In the genomic region with DNA sequence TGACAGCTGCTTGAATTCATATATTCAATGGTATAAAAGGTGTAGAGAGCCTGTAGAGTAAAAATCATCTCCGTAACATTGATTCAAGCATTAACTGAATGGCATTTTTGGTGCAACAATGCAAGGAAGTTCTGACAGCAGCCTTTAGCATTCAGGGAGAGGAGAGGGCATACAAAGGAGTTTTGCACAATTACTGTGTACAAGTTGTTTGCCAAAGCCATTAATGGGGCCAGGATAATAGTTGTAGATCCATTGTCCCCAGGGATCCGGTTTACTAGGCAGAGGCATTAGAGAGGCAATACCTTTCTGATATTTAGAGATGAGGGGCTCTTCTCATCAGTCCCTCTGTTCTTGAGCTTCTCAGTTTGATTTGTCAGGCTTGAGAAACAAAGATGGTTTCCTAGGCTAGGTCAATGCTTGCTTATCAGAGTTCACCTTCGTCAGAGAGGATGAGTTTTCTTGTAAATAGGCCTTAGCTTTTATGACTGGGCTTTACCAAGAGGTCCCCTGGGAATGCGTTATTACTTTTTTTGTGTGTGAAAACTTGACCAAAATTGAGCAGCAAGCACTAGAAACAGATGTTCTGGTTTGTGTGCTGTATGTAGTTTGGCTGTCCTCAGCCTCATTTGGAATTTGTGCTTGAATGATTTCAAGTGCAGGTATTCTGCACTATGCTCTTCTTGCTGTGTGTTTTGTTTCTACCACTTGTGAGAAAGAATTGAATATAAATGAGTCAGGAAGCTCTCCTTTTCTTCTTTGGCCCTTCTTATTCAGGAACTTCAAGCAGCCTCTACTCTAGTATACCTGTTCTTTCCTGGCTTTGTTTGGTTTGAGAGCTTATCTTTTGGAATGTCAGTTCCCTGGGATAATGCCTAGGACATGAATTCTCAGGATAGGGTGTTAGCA, we compare ENCODE assay signal across 8 cellular contexts. TPM values are rescaled to one million over a fixed set of nuclear protein-coding genes. Genes with fewer than 3 reads are reported as not detected.
A peak's percentile ranks its signal among the peaks of the same experiment; 100 is the strongest.
DNase-seq lines count a peak whose midpoint lies in the region; ATAC-seq, FAIRE-seq and TF ChIP-seq lines count a peak whose summit lies in the region.

No MANE protein-coding gene starts in this region.

- no TSS peak for BruUV-seq in K562 (replicated peaks; lab: Mats Ljungman, UMichigan)

- no peak for TF ChIP-seq RAD21 in K562 (CRISPR knock-in tag; conservative IDR thresholded peaks at IDR 0.05 in 1 of 2, IDR thresholded peaks at IDR 0.05 in 1 of 2)

- no peak for TF ChIP-seq POLR2A in K562 (conservative IDR thresholded peaks at IDR 0.05)

- no peak overlapping the region for H2AFZ ChIP-seq in K562 (ENCODE audit: low read depth, low read length)

- H3K27me3 ChIP-seq in K562 (ENCODE audit: control insufficient read depth in 2 of 2, insufficient read depth in 2 of 2, low read length in 2 of 2) (no peaks in the 10 kb centered on the region), BE2C (no peaks in the 10 kb centered on the region)

- no peak overlapping the region for H3K4me2 ChIP-seq in K562 (ENCODE audit: insufficient read depth, low read length)

- DNase-seq in DMS153 treated with DMSO at 0.1 percent for 48 hours (lab: John Stamatoyannopoulos, UW; ENCODE audit: unreplicated experiment) (peak; percentile 12), K562 (ENCODE audit: extremely low read depth in 1 of 4, low spot score in 3 of 4) (no peak), SKM-1 treated with dmso at 0.1 percent for 144 hours (lab: John Stamatoyannopoulos, UW; ENCODE audit: unreplicated experiment) (no peak), SKM-1 (lab: John Stamatoyannopoulos, UW; ENCODE audit: unreplicated experiment) (no peak), BE2C (no peak)
- DNase-seq in activated CD4-positive, alpha-beta T cell treated with anti-CD3 and anti-CD28 coated beads for 4 hours = no peak

- POLR2A ChIA-PET in K562 (lab: Yijun Ruan, JAX) = interaction anchor here (0.5 to 3.5 kb wide), 3 partner anchors 10 to 124 kb away, joined by 3 to 11 read pairs (median 3); no protein-coding TSS in a partner anchor

- H3K36me3 ChIP-seq in K562 (ENCODE audit: control insufficient read depth, insufficient read depth, low read length) = peaks cover 64% of the 10 kb centered on the region
- peaks cover 21% of the 10 kb centered on the region for H3K36me3 ChIP-seq in BE2C

- no peak overlapping the region for H3K4me3 ChIP-seq in K562
- H3K4me3 ChIP-seq in BE2C (ENCODE audit: low read depth, low read length) = no peak overlapping the region

- H4K20me1 ChIP-seq in K562 (replicated peaks; ENCODE audit: control insufficient read depth, insufficient read depth, low read length) = peaks cover 40% of the 10 kb centered on the region

- H3K4me1 ChIP-seq in K562 (replicated peaks in 1 of 2; ENCODE audit: control insufficient read depth in 2 of 2, insufficient read depth in 2 of 2, low read length in 2 of 2) = no peaks in the 10 kb centered on the region
- peaks cover 11% of the 10 kb centered on the region for H3K4me1 ChIP-seq in BE2C

- CTCF ChIA-PET in K562 (lab: Yijun Ruan, JAX; ENCODE audit: low intra/inter-chr PET ratio) = no interaction called here

- in situ Hi-C loops in K562 (cut with MboI) = no loop called here

- H3K9ac ChIP-seq in K562 (ENCODE audit: insufficient read depth in 1 of 2, low read depth in 2 of 2, low read length in 2 of 2) = no peak overlapping the region

- peak; percentile 35 for FAIRE-seq in K562 (lab: Jason Lieb, UNC)

- H3K27ac ChIP-seq in K562 (ENCODE audit: extremely low read depth, low read depth, low read length) = no peak overlapping the region

- H3K9me3 ChIP-seq in K562 (replicated peaks; ENCODE audit: control insufficient read depth, insufficient read depth, low read depth, low read length) (no peaks in the 10 kb centered on the region), BE2C (no peaks in the 10 kb centered on the region)

- ATAC-seq in GM19463 (IDR thresholded peaks at IDR 0.05; ENCODE audit: unreplicated experiment) (peak; percentile 80), HG03175 (IDR thresholded peaks at IDR 0.05; ENCODE audit: unreplicated experiment) (peak; percentile 70), K562 (peak; percentile 30; the same call in 1 of the 3 replicates)

- TF ChIP-seq EP300 in K562 (IDR thresholded peaks at IDR 0.05; ENCODE audit: low read length) = no peak

- H3K79me2 ChIP-seq in K562 (ENCODE audit: control insufficient read depth, insufficient read depth, low read length) = peaks cover 87% of the 10 kb centered on the region

- TF ChIP-seq CTCF in K562 (IDR thresholded peaks at IDR 0.05 in 2 of 3, conservative IDR thresholded peaks at IDR 0.05 in 1 of 3; ENCODE audit: insufficient read depth in 2 of 3, low read depth in 1 of 3, low read length in 3 of 3) (no peak), BE2C (IDR thresholded peaks at IDR 0.05; ENCODE audit: low read depth, low read length) (no peak)

- intact Hi-C loops in K562 (cut with micrococcal nuclease) = no loop called here

- 68% methylated on average over 4 of the region's 4 CpGs for WGBS in K562 (ENCODE audit: insufficient coverage, low coverage, missing lambda C conversion rate)

- peaks cover 3% of the 10 kb centered on the region for H3K9me1 ChIP-seq in K562 (ENCODE audit: control insufficient read depth, insufficient read depth, low read length)

TF ChIP-seq in K562, 482 proteins besides CTCF, POLR2A, EP300 and RAD21:
- TF ChIP-seq, protein P1, sequence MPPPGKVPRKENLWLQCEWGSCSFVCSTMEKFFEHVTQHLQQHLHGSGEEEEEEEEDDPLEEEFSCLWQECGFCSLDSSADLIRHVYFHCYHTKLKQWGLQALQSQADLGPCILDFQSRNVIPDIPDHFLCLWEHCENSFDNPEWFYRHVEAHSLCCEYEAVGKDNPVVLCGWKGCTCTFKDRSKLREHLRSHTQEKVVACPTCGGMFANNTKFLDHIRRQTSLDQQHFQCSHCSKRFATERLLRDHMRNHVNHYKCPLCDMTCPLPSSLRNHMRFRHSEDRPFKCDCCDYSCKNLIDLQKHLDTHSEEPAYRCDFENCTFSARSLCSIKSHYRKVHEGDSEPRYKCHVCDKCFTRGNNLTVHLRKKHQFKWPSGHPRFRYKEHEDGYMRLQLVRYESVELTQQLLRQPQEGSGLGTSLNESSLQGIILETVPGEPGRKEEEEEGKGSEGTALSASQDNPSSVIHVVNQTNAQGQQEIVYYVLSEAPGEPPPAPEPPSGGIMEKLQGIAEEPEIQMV (tag; conservative IDR thresholded peaks at IDR 0.05; ENCODE audit: low read depth) = no peak
- TF ChIP-seq U2AF1 (optimal IDR thresholded peaks at IDR 0.05; ENCODE audit: low read depth, low read length) (no peak), FOXA3 (CRISPR knock-in tag; conservative IDR thresholded peaks at IDR 0.05 in 1 of 2, IDR thresholded peaks at IDR 0.05 in 1 of 2) (no peak), CBX5 (IDR thresholded peaks at IDR 0.05; ENCODE audit: borderline replicate concordance, low read depth) (no peak), ZNF436 (CRISPR knock-in tag; IDR thresholded peaks at IDR 0.05) (no peak), DNMT1 (IDR thresholded peaks at IDR 0.05) (no peak)
- TF ChIP-seq, protein P2, sequence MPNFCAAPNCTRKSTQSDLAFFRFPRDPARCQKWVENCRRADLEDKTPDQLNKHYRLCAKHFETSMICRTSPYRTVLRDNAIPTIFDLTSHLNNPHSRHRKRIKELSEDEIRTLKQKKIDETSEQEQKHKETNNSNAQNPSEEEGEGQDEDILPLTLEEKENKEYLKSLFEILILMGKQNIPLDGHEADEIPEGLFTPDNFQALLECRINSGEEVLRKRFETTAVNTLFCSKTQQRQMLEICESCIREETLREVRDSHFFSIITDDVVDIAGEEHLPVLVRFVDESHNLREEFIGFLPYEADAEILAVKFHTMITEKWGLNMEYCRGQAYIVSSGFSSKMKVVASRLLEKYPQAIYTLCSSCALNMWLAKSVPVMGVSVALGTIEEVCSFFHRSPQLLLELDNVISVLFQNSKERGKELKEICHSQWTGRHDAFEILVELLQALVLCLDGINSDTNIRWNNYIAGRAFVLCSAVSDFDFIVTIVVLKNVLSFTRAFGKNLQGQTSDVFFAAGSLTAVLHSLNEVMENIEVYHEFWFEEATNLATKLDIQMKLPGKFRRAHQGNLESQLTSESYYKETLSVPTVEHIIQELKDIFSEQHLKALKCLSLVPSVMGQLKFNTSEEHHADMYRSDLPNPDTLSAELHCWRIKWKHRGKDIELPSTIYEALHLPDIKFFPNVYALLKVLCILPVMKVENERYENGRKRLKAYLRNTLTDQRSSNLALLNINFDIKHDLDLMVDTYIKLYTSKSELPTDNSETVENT (CRISPR knock-in tag; IDR thresholded peaks at IDR 0.05) = no peak
- TF ChIP-seq, protein P3, sequence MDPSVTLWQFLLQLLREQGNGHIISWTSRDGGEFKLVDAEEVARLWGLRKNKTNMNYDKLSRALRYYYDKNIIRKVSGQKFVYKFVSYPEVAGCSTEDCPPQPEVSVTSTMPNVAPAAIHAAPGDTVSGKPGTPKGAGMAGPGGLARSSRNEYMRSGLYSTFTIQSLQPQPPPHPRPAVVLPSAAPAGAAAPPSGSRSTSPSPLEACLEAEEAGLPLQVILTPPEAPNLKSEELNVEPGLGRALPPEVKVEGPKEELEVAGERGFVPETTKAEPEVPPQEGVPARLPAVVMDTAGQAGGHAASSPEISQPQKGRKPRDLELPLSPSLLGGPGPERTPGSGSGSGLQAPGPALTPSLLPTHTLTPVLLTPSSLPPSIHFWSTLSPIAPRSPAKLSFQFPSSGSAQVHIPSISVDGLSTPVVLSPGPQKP (CRISPR knock-in tag; IDR thresholded peaks at IDR 0.05) = no peak
TF ChIP-seq in K562: peak in this region for 0.

RNA-seq across cellular contexts. Expression of a gene that starts 32.0 kb away (rescaled TPM):
- total RNA-seq in K562 (2011; cell fraction: chromatin; rRNA removed; ENCODE audit: low replicate concordance) = 728 and 962 TPM in 2 replicates
- total RNA-seq in K562 (2011; cell fraction: nucleolus; rRNA removed) = 223 and 275 TPM in 2 replicates
- 410 and 447 TPM in 2 replicates for total RNA-seq in K562 (2011; cell fraction: nucleoplasm; rRNA removed)
- total RNA-seq in K562 (2014; rRNA removed) (197 and 206 TPM in 2 replicates), K562 (2014; rRNA removed; fragmentation: Illumina TruSeq; extraction: Trizol) (158 and 173 TPM in 2 replicates), K562 (2015; rRNA removed; fragmentation: Illumina TruSeq; extraction: Trizol) (211 and 215 TPM in 2 replicates), K562 (2021) (307 and 314 TPM in 2 replicates)
- polyA plus RNA-seq in K562 (2011; rRNA removed) (164 and 203 TPM in 2 replicates), K562 (2014; fragmentation: Illumina TruSeq; extraction: Trizol) (191 and 200 TPM in 2 replicates), K562 (2014; fragmentation: Nextera tagmentation; extraction: Ambion mirVana) (10 to 100 TPM; 46.5 to 87.6 TPM), K562 (2014; rRNA removed) (143 and 157 TPM in 2 replicates)
- 159 and 180 TPM in 2 replicates for polyA plus RNA-seq in K562 (2011; cell fraction: cytosol; rRNA removed)
- polyA plus RNA-seq in K562 (2011; cell fraction: nucleus; rRNA removed) = 130 and 146 TPM in 2 replicates
- 220 and 458 TPM in 2 replicates for polyA plus RNA-seq in K562 (2012)
- 438 and 467 TPM in 2 replicates for polyA minus RNA-seq in K562 (2011; rRNA and poly(A)+ RNA removed)
- 214 and 244 TPM in 2 replicates for polyA minus RNA-seq in K562 (2011; cell fraction: cytosol; rRNA and poly(A)+ RNA removed)
- polyA minus RNA-seq in K562 (2011; cell fraction: nucleus; rRNA and poly(A)+ RNA removed) = 190 and 337 TPM in 2 replicates
- polyA plus RNA-seq in BE2C (2012; ENCODE audit: insufficient read depth, insufficient read length, low read depth) = 111 TPM

Comparison
In these comparisons a context has a peak if more than half of its experiments do, and no peak if none do; other contexts are left out.
1. ATAC-seq: peak in every context shown above with its lines; median percentile 80 in GM19463; 70 in HG03175; 30 in K562.